Comparison of ENCODE assay signal across 7 cellular contexts in the genomic region with DNA sequence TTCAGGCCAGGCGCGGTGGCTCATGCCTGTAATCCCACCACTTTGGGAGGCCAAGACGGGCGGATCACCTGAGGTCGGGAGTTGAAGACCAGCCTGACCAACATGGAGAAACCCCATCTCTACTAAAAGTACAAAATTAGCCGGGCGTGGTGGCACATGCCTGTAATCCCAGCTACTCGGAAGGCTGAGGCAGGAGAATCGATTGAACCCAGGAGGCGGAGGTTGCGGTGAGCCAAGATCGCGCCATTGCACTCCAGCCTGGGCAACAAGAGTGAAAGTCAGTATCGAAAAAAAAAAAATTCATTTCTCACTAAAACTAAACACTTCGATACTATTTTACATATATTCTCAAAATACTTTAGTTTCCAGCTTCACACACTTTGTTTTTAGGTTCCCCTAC. TPM values are rescaled to one million over a fixed set of nuclear protein-coding genes. Genes with fewer than 3 reads are reported as not detected.
DNase-seq lines count a peak whose midpoint lies in the region; ATAC-seq, FAIRE-seq and TF ChIP-seq lines count a peak whose summit lies in the region.
"Not testable (repeated sequence)": the region's sequence is repeated elsewhere in the genome, so short reads cannot be mapped to it uniquely, and the experiment has no call there.

No MANE protein-coding gene starts in this region.

- not testable (repeated sequence) for H3K36me3 ChIP-seq in Caco-2 (ENCODE audit: control insufficient read depth, insufficient read depth, low read length); KMS-11 (ENCODE audit: insufficient read depth); Panc1 (ENCODE audit: control insufficient read depth, insufficient read depth, low read length)
- H3K36me3 ChIP-seq in astrocyte (ENCODE audit: insufficient read depth, low read length), result peaks cover 11% of the 10 kb centered on the region

- ATAC-seq in Panc1; memory B cell (ENCODE audit: low read depth): not testable (repeated sequence)

- not testable (repeated sequence) for H3K4me1 ChIP-seq in Caco-2; astrocyte (ENCODE audit: insufficient read depth, low read length)
- H3K4me1 ChIP-seq in KMS-11 (ENCODE audit: low read depth, poor library complexity, severe bottlenecking) (peaks cover 29% of the 10 kb centered on the region), Panc1 (ENCODE audit: control insufficient read depth, insufficient read depth, low read length) (peaks cover 10% of the 10 kb centered on the region)

- intact Hi-C loops in Caco-2 (cut with micrococcal nuclease; ENCODE audit: unreplicated experiment) (loop anchor here (5.0 kb wide), 1 partner anchor 179 kb away; no protein-coding TSS in a partner anchor), Panc1 (cut with micrococcal nuclease; ENCODE audit: unreplicated experiment) (loop anchor here (5.0 to 10.0 kb wide), 2 partner anchors 129 to 264 kb away; no protein-coding TSS in a partner anchor)

- not testable (repeated sequence) for H3K9me3 ChIP-seq in Caco-2; Panc1 (ENCODE audit: control insufficient read depth, insufficient read depth, low read depth, low read length); astrocyte (ENCODE audit: insufficient read depth, low read depth, low read length)

- H2AFZ ChIP-seq in KMS-11 (ENCODE audit: low read depth); astrocyte (ENCODE audit: low read depth, low read length): not testable (repeated sequence)

- not testable (repeated sequence) for FAIRE-seq in astrocyte (lab: Jason Lieb, UNC)

- peaks cover 76% of the 10 kb centered on the region for H3K79me2 ChIP-seq in KMS-11 (ENCODE audit: insufficient read depth, low read depth)
- peaks cover 76% of the 10 kb centered on the region for H3K79me2 ChIP-seq in astrocyte (ENCODE audit: insufficient read depth, low read length)

- H3K27ac ChIP-seq in KMS-11; astrocyte (ENCODE audit: low read depth, low read length): not testable (repeated sequence)
- peak overlapping the region; percentile 54; the same call in 1 of the 2 replicates for H3K27ac ChIP-seq in Panc1 (ENCODE audit: low read length)

- H3K4me3 Mint-ChIP-seq in Caco-2 (ENCODE audit: unreplicated experiment) (peak overlapping the region; percentile 81), astrocyte (ENCODE audit: unreplicated experiment) (peak overlapping the region; percentile 50), neural crest cell (peak overlapping the region; percentile 97)
- peak overlapping the region; percentile 93 for H3K4me3 Mint-ChIP-seq in activated T-cell treated with anti-CD3 and anti-CD28 coated beads, Interleukin-2, amount 50 U/mL, for 24 hours
- H3K4me3 Mint-ChIP-seq in memory B cell, result not testable (repeated sequence)

- H3K4me2 ChIP-seq in KMS-11 (peak overlapping the region; percentile 71), astrocyte (ENCODE audit: low read length) (peak overlapping the region; percentile 92)

- not testable (repeated sequence) for H3K27me3 Mint-ChIP-seq in Caco-2 (ENCODE audit: insufficient read depth, unreplicated experiment); activated T-cell treated with anti-CD3 and anti-CD28 coated beads, Interleukin-2, amount 50 U/mL, for 24 hours; astrocyte (ENCODE audit: low read depth, unreplicated experiment); memory B cell; neural crest cell (ENCODE audit: low read depth)

- not testable (repeated sequence) for DNase-seq in Caco-2; Panc1 (ENCODE audit: low read depth, low spot score); activated T-cell treated with anti-CD3 and anti-CD28 coated beads, Interleukin-2, amount 50 U/mL, for 24 hours; astrocyte (ENCODE audit: low read depth); memory B cell (ENCODE audit: low spot score in 2 of 2); neural crest cell (ENCODE audit: low read depth, low spot score)

- H3K9ac ChIP-seq in KMS-11; astrocyte (ENCODE audit: low read length): not testable (repeated sequence)

- H3K27me3 ChIP-seq in Caco-2 (replicated peaks; ENCODE audit: control insufficient read depth, insufficient read depth, low read length); KMS-11 (ENCODE audit: insufficient read depth, low read depth); Panc1 (ENCODE audit: control insufficient read depth, insufficient read depth, low read length); astrocyte (ENCODE audit: insufficient read depth, low read length): not testable (repeated sequence)

- peaks cover 65% of the 10 kb centered on the region for H3K36me3 Mint-ChIP-seq in Caco-2 (ENCODE audit: insufficient read depth, unreplicated experiment)
- peaks cover 73% of the 10 kb centered on the region for H3K36me3 Mint-ChIP-seq in activated T-cell treated with anti-CD3 and anti-CD28 coated beads, Interleukin-2, amount 50 U/mL, for 24 hours (ENCODE audit: low read depth)
- not testable (repeated sequence) for H3K36me3 Mint-ChIP-seq in astrocyte (ENCODE audit: low read depth, unreplicated experiment); memory B cell
- H3K36me3 Mint-ChIP-seq in neural crest cell (ENCODE audit: low read depth), result peaks cover 32% of the 10 kb centered on the region

- POLR2A ChIA-PET in Caco-2 (lab: Charles Lee), result not testable (repeated sequence)
- POLR2A ChIA-PET in Panc1 (lab: Charles Lee), result interaction anchor here (0.7 kb wide), 1 partner anchor 21 kb away, joined by 3 read pairs; no protein-coding TSS in a partner anchor

- BruUV-seq in Caco-2 (replicated peaks; lab: Mats Ljungman, UMichigan); Panc1 (replicated peaks; lab: Mats Ljungman, UMichigan): not testable (repeated sequence)

- in situ Hi-C loops in Panc1 (cut with HindIII; ENCODE audit: low pct_unique_long_range_greater_than_20kb, low sequenced_read_pairs), result not testable (repeated sequence)

- not testable (repeated sequence) for H3K9me3 Mint-ChIP-seq in Caco-2 (ENCODE audit: unreplicated experiment); activated T-cell treated with anti-CD3 and anti-CD28 coated beads, Interleukin-2, amount 50 U/mL, for 24 hours; astrocyte (ENCODE audit: unreplicated experiment); memory B cell; neural crest cell

- H4K20me1 ChIP-seq in KMS-11 (ENCODE audit: insufficient read depth) (peaks cover 45% of the 10 kb centered on the region), astrocyte (ENCODE audit: insufficient read depth, low read length) (peaks cover 52% of the 10 kb centered on the region)

- CTCF ChIA-PET in Caco-2 (lab: Charles Lee); Panc1 (lab: Charles Lee): not testable (repeated sequence)

- H3K27ac Mint-ChIP-seq in Caco-2 (ENCODE audit: unreplicated experiment), result peak overlapping the region; percentile 61
- H3K27ac Mint-ChIP-seq in activated T-cell treated with anti-CD3 and anti-CD28 coated beads, Interleukin-2, amount 50 U/mL, for 24 hours, result peak overlapping the region; percentile 100
- H3K27ac Mint-ChIP-seq in astrocyte (ENCODE audit: unreplicated experiment); neural crest cell (ENCODE audit: unreplicated experiment): not testable (repeated sequence)
- peak overlapping the region; percentile 28 for H3K27ac Mint-ChIP-seq in memory B cell

- H3K4me1 Mint-ChIP-seq in Caco-2 (ENCODE audit: low read depth, unreplicated experiment), result not testable (repeated sequence)
- H3K4me1 Mint-ChIP-seq in activated T-cell treated with anti-CD3 and anti-CD28 coated beads, Interleukin-2, amount 50 U/mL, for 24 hours (ENCODE audit: low read depth), result peaks cover 54% of the 10 kb centered on the region
- H3K4me1 Mint-ChIP-seq in astrocyte (ENCODE audit: low read depth, unreplicated experiment), result peaks cover 20% of the 10 kb centered on the region
- H3K4me1 Mint-ChIP-seq in memory B cell, result peaks cover 21% of the 10 kb centered on the region
- peaks cover 39% of the 10 kb centered on the region for H3K4me1 Mint-ChIP-seq in neural crest cell

- not testable (repeated sequence) for H3K4me3 ChIP-seq in Caco-2 (ENCODE audit: low read depth, low read length); KMS-11 (IDR thresholded peaks at IDR 0.05; ENCODE audit: insufficient read depth, low read depth, low read length); Panc1 (ENCODE audit: low read depth in 2 of 2, low read length in 2 of 2); astrocyte (ENCODE audit: insufficient read depth, low read depth, low read length)

- not testable (repeated sequence) for TF ChIP-seq CTCF in Caco-2 (IDR thresholded peaks at IDR 0.05; ENCODE audit: insufficient read depth in 1 of 2, low read depth in 1 of 2, low read length in 1 of 2, severe bottlenecking in 1 of 2, unreplicated experiment in 1 of 2); KMS-11 (conservative IDR thresholded peaks at IDR 0.05; ENCODE audit: low read depth, low read length); Panc1 (IDR thresholded peaks at IDR 0.05); astrocyte (IDR thresholded peaks at IDR 0.05; ENCODE audit: insufficient read depth, low read depth, low read length); neural crest cell (conservative IDR thresholded peaks at IDR 0.05)

RNA-seq across cellular contexts. Expression of gene EIF4E, which starts 2.7 kb away (rescaled TPM):
- total RNA-seq in Caco-2 (2022) (140 and 151 TPM in 2 replicates), Panc1 (2021; ENCODE audit: unreplicated experiment) (89.7 TPM), astrocyte (103 and 110 TPM in 2 replicates), neural crest cell (144 and 145 TPM in 2 replicates)
- polyA plus RNA-seq in Panc1 (2012; ENCODE audit: insufficient read length), result 35.9 TPM
